In the genomic region with DNA sequence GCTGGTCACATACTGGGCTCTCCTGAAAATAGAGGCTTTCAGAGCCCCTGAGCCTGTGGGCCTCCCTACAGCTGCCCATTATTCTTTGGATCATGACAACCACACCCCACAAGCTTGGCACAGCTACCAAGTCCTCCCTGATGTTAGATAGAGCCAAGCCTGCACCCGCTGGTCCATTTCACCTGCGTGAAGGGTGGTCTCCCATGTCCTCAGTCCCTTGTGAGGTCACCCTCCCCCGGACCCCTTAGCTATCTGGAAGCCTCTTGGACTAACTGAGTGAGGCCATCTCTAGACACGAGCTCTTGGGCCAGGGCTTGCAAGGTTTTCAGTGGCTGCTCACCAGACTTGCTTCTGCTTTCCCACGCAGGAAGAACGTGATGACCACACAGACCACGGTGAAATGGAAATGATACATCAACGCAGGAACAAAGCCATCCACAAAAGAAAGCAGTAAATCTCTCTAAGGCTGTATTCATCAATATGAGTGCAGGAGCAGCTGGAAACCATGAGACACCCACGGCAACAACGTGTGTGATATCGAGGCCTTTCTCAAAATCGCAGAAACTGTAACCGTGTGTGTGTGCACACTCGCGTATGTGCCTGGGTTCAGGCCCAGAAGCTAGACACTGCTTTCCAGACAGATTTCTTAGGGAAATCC, we compare ENCODE assay signal across 19 cellular contexts. TPM values are rescaled to one million over a fixed set of nuclear protein-coding genes. Genes with fewer than 3 reads are reported as not detected.
DNase-seq lines count a peak whose midpoint lies in the region; ATAC-seq and TF ChIP-seq lines count a peak whose summit lies in the region.
"Had no signal": no experiment of that assay in that cellular context is flagged by ENCODE, and none has a peak within 500 bp of the region (broad histone marks: within the 10 kb centered on the region; RNA-seq: fewer than 3 reads in every experiment).

No MANE protein-coding gene starts in this region.

- H3K27ac Mint-ChIP-seq in activated T-helper 17 cell treated with anti-CD3 and anti-CD28 coated beads, Interleukin-2, amount 50 U/mL, for 72 hours = peak overlapping the region; percentile 33
- H3K27ac Mint-ChIP-seq in neural progenitor cell (peak overlapping the region; percentile 74), type B pancreatic cell (peak overlapping the region; percentile 56)
- H3K27ac Mint-ChIP-seq: B cell; CD4-positive, alpha-beta T cell had no signal

- H2AFZ ChIP-seq in neural progenitor cell (replicated peaks) = no peak overlapping the region

- H3F3A ChIP-seq in neural progenitor cell (ENCODE audit: low read depth) = no peaks in the 10 kb centered on the region

- TF ChIP-seq CTCF in neural progenitor cell (IDR thresholded peaks at IDR 0.05) (no peak), type B pancreatic cell (conservative IDR thresholded peaks at IDR 0.05) (no peak), left lung (IDR thresholded peaks at IDR 0.05) (no peak)

- no peaks in the 10 kb centered on the region for H3K4me1 ChIP-seq in neural progenitor cell
- H3K4me1 ChIP-seq in left lung = peaks cover 0 to 5% of the 10 kb centered on the region in 2 donors
- no peaks in the 10 kb centered on the region for H3K4me1 ChIP-seq in SJCRH30

- DNase-seq in stimulated activated CD4-positive, alpha-beta T cell treated with anti-CD3 and anti-CD28 coated beads, Interleukin-15, amount 100 ng/mL, for 24 hours = peak; percentile 22
- no peak for DNase-seq in stimulated activated CD4-positive, alpha-beta T cell treated with anti-CD3 and anti-CD28 coated beads, Interleukin-4, amount 100 ng/mL, for 4 hours
- DNase-seq in neural progenitor cell (ENCODE audit: low spot score) (no peak), type B pancreatic cell (ENCODE audit: extremely low spot score, unreplicated experiment) (no peak), left lung (no peak), SJCRH30 (no peak), occipital lobe (lab: John Stamatoyannopoulos, UW) (no peak)
- DNase-seq: Calu3; CD4-positive, alpha-beta T cell; DMS53; MG63; NCI-H1105 treated with DMSO at 0.1 percent for 48 hours; NCI-H187; NCI-H226; NCI-H524 treated with DMSO at 0.1 percent for 48 hours; SHP77 had no signal

- no peaks in the 10 kb centered on the region for H3K79me2 ChIP-seq in neural progenitor cell (ENCODE audit: low read depth)

- H3K27me3 ChIP-seq in neural progenitor cell = no peaks in the 10 kb centered on the region
- no peaks in the 10 kb centered on the region for H3K27me3 ChIP-seq in left lung
- no peaks in the 10 kb centered on the region for H3K27me3 ChIP-seq in SJCRH30
- H3K27me3 ChIP-seq: MG63 had no signal

- no peaks in the 10 kb centered on the region for H3K9me3 Mint-ChIP-seq in activated T-helper 17 cell treated with anti-CD3 and anti-CD28 coated beads, Interleukin-2, amount 50 U/mL, for 72 hours
- no peaks in the 10 kb centered on the region for H3K9me3 Mint-ChIP-seq in neural progenitor cell
- H3K9me3 Mint-ChIP-seq in type B pancreatic cell = peaks cover 5% of the 10 kb centered on the region
- H3K9me3 Mint-ChIP-seq: CD4-positive, alpha-beta T cell had no signal

- H4K20me1 ChIP-seq in neural progenitor cell (ENCODE audit: low read depth) = no peaks in the 10 kb centered on the region

- H3K9ac ChIP-seq in neural progenitor cell = no peak overlapping the region
- H3K9ac ChIP-seq: KMS-11 had no signal

- H3K36me3 Mint-ChIP-seq in activated T-helper 17 cell treated with anti-CD3 and anti-CD28 coated beads, Interleukin-2, amount 50 U/mL, for 72 hours (ENCODE audit: low read depth) = no peaks in the 10 kb centered on the region
- no peaks in the 10 kb centered on the region for H3K36me3 Mint-ChIP-seq in neural progenitor cell
- no peaks in the 10 kb centered on the region for H3K36me3 Mint-ChIP-seq in type B pancreatic cell

- no peaks in the 10 kb centered on the region for H3K36me3 ChIP-seq in neural progenitor cell
- no peaks in the 10 kb centered on the region for H3K36me3 ChIP-seq in left lung
- no peaks in the 10 kb centered on the region for H3K36me3 ChIP-seq in SJCRH30
- H3K36me3 ChIP-seq: MG63 had no signal

- ATAC-seq in activated T-helper 17 cell treated with anti-CD3 and anti-CD28 coated beads, Interleukin-2, amount 50 U/mL, for 72 hours (replicated peaks) = peak; percentile 59
- ATAC-seq in left lung = no peak

- no peaks in the 10 kb centered on the region for H3K9me3 ChIP-seq in neural progenitor cell (ENCODE audit: low read depth)
- no peaks in the 10 kb centered on the region for H3K9me3 ChIP-seq in left lung
- H3K9me3 ChIP-seq in SJCRH30 (replicated peaks) = no peaks in the 10 kb centered on the region
- H3K9me3 ChIP-seq: MG63 had no signal

- H3K4me2 ChIP-seq in neural progenitor cell = no peak overlapping the region
- H3K4me2 ChIP-seq: KMS-11 had no signal

- H3K4me3 ChIP-seq in neural progenitor cell = no peak overlapping the region
- H3K4me3 ChIP-seq in left lung = no peak overlapping the region
- no peak overlapping the region for H3K4me3 ChIP-seq in SJCRH30
- H3K4me3 ChIP-seq: MG63 had no signal

- H3K4me3 Mint-ChIP-seq in activated T-helper 17 cell treated with anti-CD3 and anti-CD28 coated beads, Interleukin-2, amount 50 U/mL, for 72 hours = no peak overlapping the region
- H3K4me3 Mint-ChIP-seq in neural progenitor cell (no peak overlapping the region), type B pancreatic cell (no peak overlapping the region)
- H3K4me3 Mint-ChIP-seq: B cell; CD4-positive, alpha-beta T cell had no signal

- no peaks in the 10 kb centered on the region for H3K27me3 Mint-ChIP-seq in activated T-helper 17 cell treated with anti-CD3 and anti-CD28 coated beads, Interleukin-2, amount 50 U/mL, for 72 hours
- peaks cover 14% of the 10 kb centered on the region for H3K27me3 Mint-ChIP-seq in neural progenitor cell (ENCODE audit: insufficient read depth, low read depth)
- H3K27me3 Mint-ChIP-seq in type B pancreatic cell = peaks cover 3% of the 10 kb centered on the region
- H3K27me3 Mint-ChIP-seq: CD4-positive, alpha-beta T cell had no signal

- intact Hi-C loops in left lung (cut with DNase I) = no loop called here

- no peak overlapping the region for H3K27ac ChIP-seq in neural progenitor cell
- no peak overlapping the region for H3K27ac ChIP-seq in left lung
- H3K27ac ChIP-seq in SJCRH30 = no peak overlapping the region
- H3K27ac ChIP-seq: KMS-11 had no signal

- H3K4me1 Mint-ChIP-seq in activated T-helper 17 cell treated with anti-CD3 and anti-CD28 coated beads, Interleukin-2, amount 50 U/mL, for 72 hours = no peaks in the 10 kb centered on the region
- H3K4me1 Mint-ChIP-seq in neural progenitor cell = peaks cover 25% of the 10 kb centered on the region
- peaks cover 41% of the 10 kb centered on the region for H3K4me1 Mint-ChIP-seq in type B pancreatic cell (ENCODE audit: unreplicated experiment)
- H3K4me1 Mint-ChIP-seq: B cell had no signal

RNA-seq across cellular contexts. Expression of a gene that starts 10.1 kb away (rescaled TPM):
- 10 to 100 TPM; 47.2 to 65.9 TPM for total RNA-seq in activated T-helper 17 cell treated with anti-CD3 and anti-CD28 coated beads, Interleukin-2, amount 50 U/mL, for 72 hours
- total RNA-seq in neural progenitor cell (ENCODE audit: low replicate concordance) = not detected in 2 replicates
- total RNA-seq in type B pancreatic cell (ENCODE audit: low replicate concordance) = 205 and 250 TPM in 2 replicates
- 10 to 100 TPM in 1 of 2 donors, 1 to 10 TPM in 1; 1.8 to 13.6 TPM for total RNA-seq in left lung
- total RNA-seq in SJCRH30 (2014; rRNA removed; shearing (Covaris generic)) = not detected in 2 replicates
- not detected for total RNA-seq in occipital lobe
- total RNA-seq: Calu3 had no signal
